ENCODE assay signal across 8 cellular contexts in the genomic region with DNA sequence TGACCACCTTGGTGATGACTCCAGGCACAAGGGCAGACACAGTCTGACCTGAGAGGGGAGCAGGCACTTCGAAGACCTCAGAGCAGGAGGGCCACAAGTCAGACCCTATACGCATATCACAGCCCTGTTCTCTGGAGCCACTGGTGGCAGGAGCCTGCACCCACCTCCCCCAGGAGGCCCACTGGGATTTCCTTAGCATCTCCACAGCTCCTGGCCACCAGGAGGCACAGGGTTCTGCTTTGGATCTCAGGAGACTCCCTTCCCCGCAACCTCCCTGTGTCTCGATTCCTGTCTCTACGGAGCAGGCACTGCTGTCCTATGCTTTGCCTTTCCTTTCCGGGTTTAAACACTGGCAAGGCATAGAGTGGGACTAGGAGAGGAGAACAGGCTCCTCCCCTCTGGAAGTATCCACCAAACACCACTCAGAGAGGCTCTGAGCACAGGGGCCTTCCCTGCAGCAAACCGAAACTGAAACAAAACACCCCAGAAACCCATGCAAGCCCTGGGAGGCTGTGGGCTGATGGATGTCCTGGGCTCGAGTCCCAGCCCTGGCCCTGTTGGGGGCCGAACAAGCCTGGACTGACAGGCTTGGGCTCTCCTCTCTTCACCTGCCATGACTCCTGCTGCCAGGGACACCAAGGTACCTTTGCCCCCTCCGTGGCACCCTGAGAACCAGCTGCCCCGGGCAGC.
A peak's percentile ranks its signal among the peaks of the same experiment; 100 is the strongest.
DNase-seq lines count a peak whose midpoint lies in the region; ATAC-seq lines count a peak whose summit lies in the region.

No MANE protein-coding gene starts in this region.

- ATAC-seq in GM19397 (IDR thresholded peaks at IDR 0.05; ENCODE audit: unreplicated experiment) = peak; percentile 68

- DNase-seq in COR-L47 (lab: John Stamatoyannopoulos, UW) = peak; percentile 28
- peak; percentile 38 for DNase-seq in HK-2 (ENCODE audit: unreplicated experiment)
- peak; percentile 28 for DNase-seq in activated CD4-positive, CD25-positive, alpha-beta regulatory T cell treated with anti-CD3 and anti-CD28 coated beads, Interleukin-2, amount 50 U/mL, for 16 hours (ENCODE audit: low read depth, low spot score)
- peak; percentile 84 for DNase-seq in cerebellar cortex (ENCODE audit: low spot score)
- peak; percentile 95 for DNase-seq in left kidney (ENCODE audit: low read depth, low spot score)
- DNase-seq in stimulated activated CD4-positive, alpha-beta T cell treated with anti-CD3 and anti-CD28 coated beads, Interleukin-4, amount 100 ng/mL, for 24 hours = peak; percentile 64
- no peak for DNase-seq in SHP77 (lab: John Stamatoyannopoulos, UW)

Comparison
In these comparisons a context has a peak if more than half of its experiments do, and no peak if none do; other contexts are left out.
1. DNase-seq: peak in COR-L47 (single experiment), HK-2 (single experiment), activated CD4-positive, CD25-positive, alpha-beta regulatory T cell treated with anti-CD3 and anti-CD28 coated beads, Interleukin-2, amount 50 U/mL, for 16 hours (single experiment), cerebellar cortex (single experiment), left kidney (single experiment) and stimulated activated CD4-positive, alpha-beta T cell treated with anti-CD3 and anti-CD28 coated beads, Interleukin-4, amount 100 ng/mL, for 24 hours (single experiment); none in SHP77 (0 of 2).